ENCODE assay signal across 27 cellular contexts in the genomic region with DNA sequence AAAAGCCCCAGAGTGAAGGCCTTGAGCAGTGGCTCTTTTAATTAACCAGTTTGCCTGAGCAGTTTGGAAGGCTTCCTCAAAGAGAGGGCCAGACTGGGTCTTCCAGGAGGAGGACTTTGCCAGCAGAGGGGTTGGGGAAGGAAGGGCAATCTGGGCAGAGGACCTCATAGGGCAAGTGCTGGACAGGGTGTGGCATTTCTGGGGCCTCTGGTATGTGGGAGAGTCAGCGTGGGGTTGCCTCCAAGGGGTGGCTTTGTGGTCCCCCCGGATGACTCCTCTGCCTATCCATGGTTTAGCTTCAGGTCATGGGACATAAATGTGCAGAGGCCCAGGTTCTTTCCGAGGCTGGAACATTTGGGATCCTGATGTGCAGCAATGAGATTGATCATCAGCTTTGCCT. TPM values are rescaled to one million over a fixed set of nuclear protein-coding genes. Genes with fewer than 3 reads are reported as not detected.
DNase-seq lines count a peak whose midpoint lies in the region; ATAC-seq and TF ChIP-seq lines count a peak whose summit lies in the region.
"Had no signal": no experiment of that assay in that cellular context is flagged by ENCODE, and none has a peak within 500 bp of the region (broad histone marks: within the 10 kb centered on the region; RNA-seq: fewer than 3 reads in every experiment).

No MANE protein-coding gene starts in this region.

- TF ChIP-seq CTCF in natural killer cell (IDR thresholded peaks at IDR 0.05) (no peak), colonic mucosa (IDR thresholded peaks at IDR 0.05) (no peak), osteocyte (IDR thresholded peaks at IDR 0.05) (no peak)

- no peak overlapping the region for H3K4me3 ChIP-seq in colonic mucosa
- H3K4me3 ChIP-seq: A549; BLaER1 treated with 17β-estradiol and CSF1 and Interleukin-3, amounts not matched to agents 10 nM and 100 nM; GM12878; PC-9 had no signal

- H3K36me3 Mint-ChIP-seq in natural killer cell treated with Interleukin-12 subunit alpha and Interleukin-12 subunit beta and Interleukin-15 and Interleukin-18, amount 100 ng/mL, for 72 hours: no peaks in the 10 kb centered on the region
- H3K36me3 Mint-ChIP-seq in natural killer cell (no peaks in the 10 kb centered on the region), osteocyte (ENCODE audit: unreplicated experiment) (no peaks in the 10 kb centered on the region)
- H3K36me3 Mint-ChIP-seq: CD8-positive, alpha-beta T cell had no signal

- no peaks in the 10 kb centered on the region for H3K36me3 ChIP-seq in colonic mucosa
- H3K36me3 ChIP-seq: BLaER1 treated with 17β-estradiol and CSF1 and Interleukin-3, amounts not matched to agents 10 nM and 100 nM had no signal

- H3K4me3 Mint-ChIP-seq in natural killer cell treated with Interleukin-12 subunit alpha and Interleukin-12 subunit beta and Interleukin-15 and Interleukin-18, amount 100 ng/mL, for 72 hours: no peak overlapping the region
- no peak overlapping the region for H3K4me3 Mint-ChIP-seq in natural killer cell
- H3K4me3 Mint-ChIP-seq in osteocyte (ENCODE audit: unreplicated experiment): no peak overlapping the region
- H3K4me3 Mint-ChIP-seq: CD8-positive, alpha-beta T cell had no signal

- no peak overlapping the region for H3K27ac Mint-ChIP-seq in natural killer cell treated with Interleukin-12 subunit alpha and Interleukin-12 subunit beta and Interleukin-15 and Interleukin-18, amount 100 ng/mL, for 72 hours
- no peak overlapping the region for H3K27ac Mint-ChIP-seq in natural killer cell
- H3K27ac Mint-ChIP-seq in osteocyte (ENCODE audit: unreplicated experiment): peak overlapping the region; percentile 41
- H3K27ac Mint-ChIP-seq: CD8-positive, alpha-beta T cell had no signal

- H3K27ac ChIP-seq in colonic mucosa (no peak overlapping the region), substantia nigra (ENCODE audit: low read depth, low read length, poor library complexity, severe bottlenecking) (no peak overlapping the region)
- H3K27ac ChIP-seq: A549, PC-9 had no signal

- H3K9me3 Mint-ChIP-seq in natural killer cell treated with Interleukin-12 subunit alpha and Interleukin-12 subunit beta and Interleukin-15 and Interleukin-18, amount 100 ng/mL, for 72 hours: no peaks in the 10 kb centered on the region
- H3K9me3 Mint-ChIP-seq in natural killer cell: no peaks in the 10 kb centered on the region
- no peaks in the 10 kb centered on the region for H3K9me3 Mint-ChIP-seq in osteocyte (ENCODE audit: unreplicated experiment)
- H3K9me3 Mint-ChIP-seq: CD8-positive, alpha-beta T cell had no signal

- peak; percentile 51 for DNase-seq in natural killer cell treated with Interleukin-12 subunit alpha and Interleukin-12 subunit beta and Interleukin-15 and Interleukin-18, amount 100 ng/mL, for 72 hours (ENCODE audit: low spot score)
- DNase-seq in natural killer cell: no peak
- peak; percentile 12 for DNase-seq in colonic mucosa
- DNase-seq in osteocyte (ENCODE audit: extremely low spot score, unreplicated experiment): peak; percentile 67
- DNase-seq in substantia nigra (lab: John Stamatoyannopoulos, UW): no peak
- no peak for DNase-seq in activated naive CD4-positive, alpha-beta T cell treated with anti-CD3 and anti-CD28 coated beads, Interleukin-2, amount 50 U/mL, for 16 hours
- DNase-seq: AML-193, Caco-2, DMS79, EL, GDM1, GOT3, HCEC 1CT, KBM-7, MV-4-11, NCI-H1105 treated with DMSO at 0.1 percent for 48 hours, NCI-H146, NCI-H1930, NCI-H2227 treated with DMSO at 0.1 percent for 48 hours, NCI-H526 treated with DMSO at 0.1 percent for 48 hours, PC-9 had no signal

- no peak overlapping the region for H3K9ac ChIP-seq in colonic mucosa (ENCODE audit: low read depth in 2 of 2, low read length in 2 of 2)

- no peaks in the 10 kb centered on the region for H3K9me3 ChIP-seq in colonic mucosa
- H3K9me3 ChIP-seq: A549; BLaER1 treated with 17β-estradiol and CSF1 and Interleukin-3, amounts not matched to agents 10 nM and 100 nM; Caco-2 had no signal

- no peaks in the 10 kb centered on the region for H3K4me1 Mint-ChIP-seq in natural killer cell treated with Interleukin-12 subunit alpha and Interleukin-12 subunit beta and Interleukin-15 and Interleukin-18, amount 100 ng/mL, for 72 hours (ENCODE audit: low read depth in 2 of 2)
- H3K4me1 Mint-ChIP-seq in natural killer cell (no peaks in the 10 kb centered on the region), osteocyte (ENCODE audit: unreplicated experiment) (peaks cover 48% of the 10 kb centered on the region)

- peaks cover 14 to 24% of the 10 kb centered on the region in 2 donors for H3K27me3 Mint-ChIP-seq in natural killer cell treated with Interleukin-12 subunit alpha and Interleukin-12 subunit beta and Interleukin-15 and Interleukin-18, amount 100 ng/mL, for 72 hours
- H3K27me3 Mint-ChIP-seq in natural killer cell (ENCODE audit: low read depth in 2 of 2) (peaks cover 12 to 17% of the 10 kb centered on the region in 2 donors), osteocyte (ENCODE audit: unreplicated experiment) (no peaks in the 10 kb centered on the region)

- intact Hi-C loops in natural killer cell (cut with micrococcal nuclease) (no loop called here), colonic mucosa (cut with DNase I) (no loop called here)

- ATAC-seq in natural killer cell treated with Interleukin-12 subunit alpha and Interleukin-12 subunit beta and Interleukin-15 and Interleukin-18, amount 100 ng/mL, for 72 hours: no peak
- ATAC-seq in natural killer cell: no peak
- ATAC-seq in HG03565 (IDR thresholded peaks at IDR 0.05; ENCODE audit: unreplicated experiment): no peak
- ATAC-seq: A549; CD8-positive, alpha-beta T cell; GM12878; Right ventricle myocardium inferior had no signal

- no peaks in the 10 kb centered on the region for H3K27me3 ChIP-seq in colonic mucosa

- H3K4me1 ChIP-seq in colonic mucosa: no peaks in the 10 kb centered on the region
- H3K4me1 ChIP-seq: Caco-2 had no signal

RNA-seq across cellular contexts. Expression of gene GLI2, which starts 12.6 kb away (rescaled TPM):
- total RNA-seq in natural killer cell treated with Interleukin-12 subunit alpha and Interleukin-12 subunit beta and Interleukin-15 and Interleukin-18, amount 100 ng/mL, for 72 hours: under 1 TPM in 1 of 2 donors, not detected in 1; 0.38 TPM
- total RNA-seq in natural killer cell (not detected), colonic mucosa (1 to 10 TPM; 1.3 to 2.0 TPM), osteocyte (33.2 and 34.2 TPM in 2 replicates)
- total RNA-seq: CD8-positive, alpha-beta T cell; GM12878 had no signal

Comparison
In these comparisons a context has a peak if more than half of its experiments do, and no peak if none do; other contexts are left out.
1. DNase-seq: peak in natural killer cell treated with Interleukin-12 subunit alpha and Interleukin-12 subunit beta and Interleukin-15 and Interleukin-18, amount 100 ng/mL, for 72 hours (single experiment), colonic mucosa (single experiment) and osteocyte (single experiment); none in natural killer cell (single experiment), substantia nigra (0 of 49) and activated naive CD4-positive, alpha-beta T cell treated with anti-CD3 and anti-CD28 coated beads, Interleukin-2, amount 50 U/mL, for 16 hours (single experiment).
2. RNA of gene GLI2, which starts 12.6 kb away (total RNA-seq): 33.2 to 34.2 TPM in osteocyte; 1.3 to 2.0 TPM in colonic mucosa, 0.38 TPM in natural killer cell treated with Interleukin-12 subunit alpha and Interleukin-12 subunit beta and Interleukin-15 and Interleukin-18, amount 100 ng/mL, for 72 hours and not detected in natural killer cell; every median in the first group is over 10 times any median in the second.